8 cellular contexts compared by ENCODE assay signal in the genomic region with DNA sequence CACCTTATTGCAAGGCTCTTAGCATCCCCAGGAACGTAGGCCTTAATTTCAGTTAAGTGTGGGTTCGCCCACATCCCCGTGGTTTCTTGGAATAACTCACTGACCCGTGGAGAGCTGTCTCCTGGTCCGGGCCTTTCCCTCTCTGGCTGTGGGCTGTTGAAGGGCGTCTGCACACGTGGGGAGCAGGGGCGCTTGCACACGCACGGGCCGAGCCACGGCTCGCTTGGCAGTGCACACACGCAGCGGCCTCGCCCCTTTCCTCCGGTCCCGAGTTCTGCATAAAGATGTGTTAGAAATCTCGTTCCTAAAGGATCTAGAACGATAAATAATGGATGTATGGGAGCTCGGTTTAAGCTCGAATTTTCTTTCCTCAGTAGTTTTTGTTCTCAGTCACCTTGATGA.
A peak's percentile ranks its signal among the peaks of the same experiment; 100 is the strongest.
DNase-seq lines count a peak whose midpoint lies in the region; ATAC-seq and TF ChIP-seq lines count a peak whose summit lies in the region.

No MANE protein-coding gene starts in this region.

- no peaks in the 10 kb centered on the region for H3K36me3 Mint-ChIP-seq in Caco-2 (ENCODE audit: insufficient read depth, unreplicated experiment)

- peaks cover 6% of the 10 kb centered on the region for H3K4me1 Mint-ChIP-seq in Caco-2 (ENCODE audit: low read depth, unreplicated experiment)

- TF ChIP-seq CTCF in Caco-2 (IDR thresholded peaks at IDR 0.05; ENCODE audit: insufficient read depth in 1 of 2, low read depth in 1 of 2, low read length in 1 of 2, severe bottlenecking in 1 of 2, unreplicated experiment in 1 of 2) (no peak), foreskin keratinocyte (conservative IDR thresholded peaks at IDR 0.05) (no peak), neutrophil (IDR thresholded peaks at IDR 0.05) (no peak)

- intact Hi-C loops in Caco-2 (cut with micrococcal nuclease; ENCODE audit: unreplicated experiment): no loop called here

- peak; percentile 19 for ATAC-seq in HG02610 (IDR thresholded peaks at IDR 0.05; ENCODE audit: unreplicated experiment)
- ATAC-seq in foreskin keratinocyte: peak; percentile 48
- ATAC-seq in HG02642 (IDR thresholded peaks at IDR 0.05; ENCODE audit: poor library complexity, unreplicated experiment): no peak
- ATAC-seq in GM21529 (IDR thresholded peaks at IDR 0.05; ENCODE audit: unreplicated experiment): no peak

- peaks cover 5% of the 10 kb centered on the region for H3K27me3 Mint-ChIP-seq in Caco-2 (ENCODE audit: insufficient read depth, unreplicated experiment)

- H3K36me3 ChIP-seq in Caco-2 (ENCODE audit: control insufficient read depth, insufficient read depth, low read length) (no peaks in the 10 kb centered on the region), neutrophil (no peaks in the 10 kb centered on the region)

- CTCF ChIA-PET in Caco-2 (lab: Charles Lee): interaction anchor here (0.7 kb wide), 1 partner anchor 309 kb away, joined by 3 read pairs; no protein-coding TSS in a partner anchor

- H3K27ac Mint-ChIP-seq in Caco-2 (ENCODE audit: unreplicated experiment): no peak overlapping the region

- H3K4me1 ChIP-seq in Caco-2: no peaks in the 10 kb centered on the region
- peaks cover 22% of the 10 kb centered on the region for H3K4me1 ChIP-seq in foreskin keratinocyte
- peaks cover 7 to 16% of the 10 kb centered on the region in 2 experiments for H3K4me1 ChIP-seq in neutrophil (ENCODE audit: control insufficient read depth in 1 of 2, insufficient read depth in 1 of 2, low read depth in 1 of 2, low read length in 1 of 2)

- no peaks in the 10 kb centered on the region for H3K9me3 ChIP-seq in Caco-2
- H3K9me3 ChIP-seq in neutrophil: no peaks in the 10 kb centered on the region

- DNase-seq in Caco-2 (no peak), foreskin keratinocyte (peak; percentile 1 to 3), NCI-H1436 (lab: John Stamatoyannopoulos, UW) (no peak)
- DNase-seq in activated CD4-positive, alpha-beta T cell treated with anti-CD3 and anti-CD28 coated beads, Interleukin-2, amount 50 U/mL, for 1 hour: peak; percentile 0

- peak overlapping the region; percentile 62 for H3K4me3 Mint-ChIP-seq in Caco-2 (ENCODE audit: unreplicated experiment)

- no peaks in the 10 kb centered on the region for H3K9me3 Mint-ChIP-seq in Caco-2 (ENCODE audit: unreplicated experiment)

- H3K27ac ChIP-seq in foreskin keratinocyte (peak overlapping the region; percentile 59), neutrophil (no peak overlapping the region)

- no TSS peak for BruUV-seq in Caco-2 (replicated peaks; lab: Mats Ljungman, UMichigan)

- H3K27me3 ChIP-seq in Caco-2 (replicated peaks; ENCODE audit: control insufficient read depth, insufficient read depth, low read length) (no peaks in the 10 kb centered on the region), foreskin keratinocyte (no peaks in the 10 kb centered on the region), neutrophil (peaks cover 49% of the 10 kb centered on the region)

- peak overlapping the region; percentile 51 for H3K4me3 ChIP-seq in Caco-2 (ENCODE audit: low read depth, low read length)
- peak overlapping the region; percentile 16 to 40 for H3K4me3 ChIP-seq in neutrophil (ENCODE audit: low read depth in 1 of 2, low read length in 1 of 2)

- POLR2A ChIA-PET in Caco-2 (lab: Charles Lee): no interaction called here

Comparison
In these comparisons a context has a peak if more than half of its experiments do, and no peak if none do; other contexts are left out.
1. DNase-seq: peak in activated CD4-positive, alpha-beta T cell treated with anti-CD3 and anti-CD28 coated beads, Interleukin-2, amount 50 U/mL, for 1 hour (single experiment) and foreskin keratinocyte (2 of 2); none in Caco-2 (0 of 2) and NCI-H1436 (single experiment).
2. ATAC-seq: peak in HG02610 (single experiment) and foreskin keratinocyte (single experiment); none in HG02642 (single experiment) and GM21529 (single experiment).